1 cellular context compared by ENCODE assay signal in genomic region chr19:1037553-1038115, GRCh38.
A peak's percentile ranks its signal among the peaks of the same experiment; 100 is the strongest.
TF ChIP-seq lines count a peak whose summit lies in the region.

No MANE protein-coding gene starts in this region.

TF ChIP-seq in HEK293, 187 proteins besides CTCF, POLR2A, EP300 and RAD21 (continued from another document):
- TF ChIP-seq KLF8 (tag by site-specific recombination; IDR thresholded peaks at IDR 0.05): 0 out of 2 replicates have a peak, but pooled peaks have one; percentile 19
- no peak for TF ChIP-seq SP2 (tag by site-specific recombination; IDR thresholded peaks at IDR 0.05)
